ENCODE assay signal across 20 cellular contexts in the genomic region with DNA sequence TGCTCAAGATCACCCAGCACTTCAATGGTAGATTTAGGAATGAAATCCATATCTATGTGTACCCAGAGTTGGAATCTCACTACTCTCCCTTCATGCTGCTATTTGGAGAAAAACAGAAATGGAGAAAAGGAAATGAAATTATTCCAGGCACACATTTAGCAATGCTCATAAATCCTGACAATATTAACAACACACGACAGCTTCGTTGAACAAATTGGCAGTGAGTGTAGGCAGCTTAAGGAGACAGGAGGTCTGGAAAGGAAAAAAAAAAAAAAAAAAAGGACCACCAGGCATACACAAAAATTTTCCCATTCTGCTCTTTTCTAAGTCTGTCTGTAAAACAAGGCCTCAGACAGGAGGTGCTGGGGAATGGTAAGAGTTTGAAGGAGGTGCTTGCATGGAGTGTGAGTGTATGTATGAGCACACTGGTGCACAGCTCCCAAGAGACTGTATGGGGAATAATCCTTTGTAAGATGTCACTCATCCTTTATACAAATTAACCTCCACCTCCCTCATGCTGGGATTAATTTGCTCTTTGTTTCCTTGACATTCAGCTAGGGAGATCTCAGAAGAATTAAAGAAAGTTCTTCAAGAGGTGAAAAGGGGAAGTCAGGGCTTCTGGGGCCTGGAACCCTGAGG.
"Had no signal": no experiment of that assay in that cellular context is flagged by ENCODE, and none has a peak within 500 bp of the region (broad histone marks: within the 10 kb centered on the region; RNA-seq: fewer than 3 reads in every experiment).

No MANE protein-coding gene starts in this region.

- H3K4me1 Mint-ChIP-seq: activated naive CD8-positive, alpha-beta T cell treated with anti-CD3 and anti-CD28 coated beads, Interleukin-2, amount 10 ng/mL, durations not matched to agents 7 days and 5 days; naive thymus-derived CD4-positive, alpha-beta T cell; neural progenitor cell; stimulated activated memory B cell treated with anti-CD40 and anti-IgM and Interleukin-4, amounts not matched to agents 10 μg/mL and 1 μg/mL and 100 μg/mL, for 72 hours had no signal

- DNase-seq: activated CD4-positive, alpha-beta T cell treated with anti-CD3 and anti-CD28 coated beads for 1 hour; activated CD4-positive, alpha-beta T cell treated with anti-CD3 and anti-CD28 coated beads, Interleukin-2, amount 50 U/mL, for 1 hour; activated CD8-positive, alpha-beta T cell treated with anti-CD3 and anti-CD28 coated beads, Interleukin-2, amount 10 ng/mL, durations not matched to agents 7 days and 5 days; activated naive CD4-positive, alpha-beta T cell treated with Interleukin-2 at 50 U/mL for 16 hours; activated naive CD8-positive, alpha-beta T cell treated with anti-CD3 and anti-CD28 coated beads, Interleukin-2, amount 10 ng/mL, durations not matched to agents 7 days and 5 days; activated T-cell treated with anti-CD3 and anti-CD28 coated beads, Interleukin-2, amount 50 U/mL, for 24 hours; amniotic stem cell; colonic mucosa; hippocampal formation; kidney glomerular epithelial cell; left lung; naive thymus-derived CD4-positive, alpha-beta T cell; posterior cingulate gyrus; retina; sigmoid colon; stimulated activated CD4-positive, alpha-beta T cell treated with anti-CD3 and anti-CD28 coated beads, Interleukin-15, amount 100 ng/mL, for 24 hours; stomach; transverse colon had no signal

- H3K27me3 Mint-ChIP-seq: activated naive CD8-positive, alpha-beta T cell treated with anti-CD3 and anti-CD28 coated beads, Interleukin-2, amount 10 ng/mL, durations not matched to agents 7 days and 5 days; activated T-cell treated with anti-CD3 and anti-CD28 coated beads, Interleukin-2, amount 50 U/mL, for 24 hours; stimulated activated memory B cell treated with anti-CD40 and anti-IgM and Interleukin-4, amounts not matched to agents 10 μg/mL and 1 μg/mL and 100 μg/mL, for 72 hours had no signal

- H3K4me3 Mint-ChIP-seq: activated CD8-positive, alpha-beta T cell treated with anti-CD3 and anti-CD28 coated beads, Interleukin-2, amount 10 ng/mL, durations not matched to agents 7 days and 5 days; activated naive CD8-positive, alpha-beta T cell treated with anti-CD3 and anti-CD28 coated beads, Interleukin-2, amount 10 ng/mL, durations not matched to agents 7 days and 5 days; activated T-cell treated with anti-CD3 and anti-CD28 coated beads, Interleukin-2, amount 50 U/mL, for 24 hours; naive thymus-derived CD4-positive, alpha-beta T cell; neural progenitor cell; stimulated activated memory B cell treated with anti-CD40 and anti-IgM and Interleukin-4, amounts not matched to agents 10 μg/mL and 1 μg/mL and 100 μg/mL, for 72 hours had no signal

- H3K9me3 Mint-ChIP-seq: neural progenitor cell; stimulated activated memory B cell treated with anti-CD40 and anti-IgM and Interleukin-4, amounts not matched to agents 10 μg/mL and 1 μg/mL and 100 μg/mL, for 72 hours had no signal

- H3K27ac Mint-ChIP-seq: activated CD8-positive, alpha-beta T cell treated with anti-CD3 and anti-CD28 coated beads, Interleukin-2, amount 10 ng/mL, durations not matched to agents 7 days and 5 days; activated naive CD8-positive, alpha-beta T cell treated with anti-CD3 and anti-CD28 coated beads, Interleukin-2, amount 10 ng/mL, durations not matched to agents 7 days and 5 days; activated T-cell treated with anti-CD3 and anti-CD28 coated beads, Interleukin-2, amount 50 U/mL, for 24 hours; naive thymus-derived CD4-positive, alpha-beta T cell; neural progenitor cell; stimulated activated memory B cell treated with anti-CD40 and anti-IgM and Interleukin-4, amounts not matched to agents 10 μg/mL and 1 μg/mL and 100 μg/mL, for 72 hours had no signal

- H3K36me3 Mint-ChIP-seq: activated naive CD8-positive, alpha-beta T cell treated with anti-CD3 and anti-CD28 coated beads, Interleukin-2, amount 10 ng/mL, durations not matched to agents 7 days and 5 days; neural progenitor cell; stimulated activated memory B cell treated with anti-CD40 and anti-IgM and Interleukin-4, amounts not matched to agents 10 μg/mL and 1 μg/mL and 100 μg/mL, for 72 hours had no signal
